8 cellular contexts compared by ENCODE assay signal in the genomic region with DNA sequence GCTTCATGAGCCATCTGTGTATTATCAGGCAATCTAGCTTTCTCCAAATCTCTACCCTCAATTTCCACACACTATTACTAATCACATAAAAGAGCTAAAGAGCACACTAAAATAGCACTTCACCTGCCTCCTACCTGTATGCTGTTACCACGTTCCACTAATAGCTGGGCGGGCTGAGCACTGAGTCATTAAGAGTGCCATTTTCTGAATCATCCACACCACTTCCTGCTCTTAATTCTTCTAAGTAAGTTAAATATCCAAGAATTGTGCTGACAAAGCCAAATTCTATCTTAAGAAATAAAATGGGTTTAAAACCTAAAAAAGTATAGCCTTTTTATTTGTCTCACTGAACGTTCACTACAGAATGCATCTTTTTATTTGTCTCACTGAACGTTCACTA. TPM values are rescaled to one million over a fixed set of nuclear protein-coding genes. Genes with fewer than 3 reads are reported as not detected.
A peak's percentile ranks its signal among the peaks of the same experiment; 100 is the strongest.
DNase-seq lines count a peak whose midpoint lies in the region; ATAC-seq and TF ChIP-seq lines count a peak whose summit lies in the region.

No MANE protein-coding gene starts in this region.

- TF ChIP-seq CTCF in cardiac fibroblast (IDR thresholded peaks at IDR 0.05; ENCODE audit: low read depth, low read length), result no peak
- no peak for TF ChIP-seq CTCF in progenitor cell of endocrine pancreas (IDR thresholded peaks at IDR 0.05; ENCODE audit: unreplicated experiment)

- H3K27ac Mint-ChIP-seq in progenitor cell of endocrine pancreas, result no peak overlapping the region

- H3K4me1 Mint-ChIP-seq in progenitor cell of endocrine pancreas (ENCODE audit: low read depth), result peaks cover 5% of the 10 kb centered on the region

- no peak overlapping the region for H3K4me3 ChIP-seq in cardiac fibroblast (replicated peaks in 1 of 2; ENCODE audit: low read depth in 2 of 2, low read length in 2 of 2)

- peaks cover 26% of the 10 kb centered on the region for H3K36me3 Mint-ChIP-seq in progenitor cell of endocrine pancreas (ENCODE audit: insufficient read depth)

- H3K27me3 Mint-ChIP-seq in progenitor cell of endocrine pancreas, result no peaks in the 10 kb centered on the region

- DNase-seq in cardiac fibroblast (ENCODE audit: low read depth in 2 of 2) (peak; percentile 17 to 42), germinal center (ENCODE audit: low spot score) (no peak), progenitor cell of endocrine pancreas (ENCODE audit: low spot score, unreplicated experiment) (no peak), AG08396 (ENCODE audit: low spot score) (no peak)
- peak; percentile 35 to 37 for DNase-seq in stimulated activated CD4-positive, alpha-beta T cell treated with anti-CD3 and anti-CD28 coated beads, Interleukin-2, amount 100 ng/mL, for 48 hours

- no peaks in the 10 kb centered on the region for H3K9me3 Mint-ChIP-seq in progenitor cell of endocrine pancreas (ENCODE audit: low read depth)

- no peak overlapping the region for H3K4me3 Mint-ChIP-seq in progenitor cell of endocrine pancreas (ENCODE audit: low read depth)

- ATAC-seq in HG02610 (IDR thresholded peaks at IDR 0.05; ENCODE audit: unreplicated experiment) (peak; percentile 88), GM18858 (IDR thresholded peaks at IDR 0.05; ENCODE audit: unreplicated experiment) (no peak)
- ATAC-seq in activated CD4-positive, CD25-positive, alpha-beta regulatory T cell treated with anti-CD3 and anti-CD28 coated beads, Interleukin-2, amount 50 U/mL, for 24 hours, result peak; percentile 99

RNA-seq across cellular contexts. Expression of a gene that starts 35.7 kb away (rescaled TPM):
- total RNA-seq in progenitor cell of endocrine pancreas, result 24.3 and 25.3 TPM in 2 replicates

Comparison
In these comparisons a context has a peak if more than half of its experiments do, and no peak if none do; other contexts are left out.
1. DNase-seq: peak in cardiac fibroblast (2 of 2) and stimulated activated CD4-positive, alpha-beta T cell treated with anti-CD3 and anti-CD28 coated beads, Interleukin-2, amount 100 ng/mL, for 48 hours (2 of 2); none in germinal center (single experiment), progenitor cell of endocrine pancreas (single experiment) and AG08396 (single experiment).